28 cellular contexts compared by ENCODE assay signal in the genomic region with DNA sequence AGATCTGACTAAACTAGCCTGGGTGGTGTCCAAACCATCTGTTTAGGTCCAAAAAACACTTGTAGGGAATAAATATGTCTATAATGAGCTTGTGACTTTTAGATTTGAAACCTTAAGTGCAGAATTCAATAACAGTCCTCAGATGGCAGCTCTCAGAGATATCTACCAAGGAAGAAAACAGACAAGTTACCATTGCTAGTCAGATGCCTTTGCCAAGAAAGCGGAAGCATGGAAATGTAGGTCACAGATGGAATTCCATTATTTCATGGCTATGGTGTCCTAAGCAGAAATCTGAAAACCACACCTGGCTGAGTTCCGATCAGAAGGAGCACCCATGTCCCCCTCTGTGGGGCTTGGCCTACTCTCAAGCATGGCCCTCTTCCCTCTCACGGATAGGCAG.
"Had no signal": no experiment of that assay in that cellular context is flagged by ENCODE, and none has a peak within 500 bp of the region (broad histone marks: within the 10 kb centered on the region; RNA-seq: fewer than 3 reads in every experiment).

No MANE protein-coding gene starts in this region.

- H3K36me3 ChIP-seq: heart left ventricle, lower lobe of right lung, ovary, right atrium auricular region, right lobe of liver, thoracic aorta, tibial artery, upper lobe of right lung had no signal

- H3K4me2 ChIP-seq: smooth muscle cell had no signal

- H3K27me3 Mint-ChIP-seq: stimulated activated memory B cell treated with anti-CD40 and anti-IgM and Interleukin-4, amounts not matched to agents 10 μg/mL and 1 μg/mL and 100 μg/mL, for 72 hours; stimulated activated naive CD8-positive, alpha-beta T cell treated with anti-CD3 and anti-CD28 coated beads, Interleukin-15, amount 100 ng/mL, for 72 hours had no signal

- H3K27me3 ChIP-seq: heart left ventricle, ovary, right atrium auricular region, right lobe of liver, tibial artery, upper lobe of right lung had no signal

- H3K4me3 ChIP-seq: heart left ventricle, lower lobe of right lung, ovary, right atrium auricular region, right lobe of liver, smooth muscle cell, thoracic aorta, tibial artery, upper lobe of right lung had no signal

- H3K4me1 Mint-ChIP-seq: naive B cell; stimulated activated memory B cell treated with anti-CD40 and anti-IgM and Interleukin-4, amounts not matched to agents 10 μg/mL and 1 μg/mL and 100 μg/mL, for 72 hours had no signal

- H3K9me3 ChIP-seq: lower lobe of right lung, ovary, right lobe of liver, thoracic aorta, upper lobe of right lung had no signal

- H3K27ac ChIP-seq: heart left ventricle, lower lobe of right lung, ovary, right atrium auricular region, right lobe of liver, thoracic aorta, tibial artery, upper lobe of right lung had no signal

- H3K4me1 ChIP-seq: heart left ventricle, lower lobe of right lung, right atrium auricular region, right lobe of liver, tibial artery, upper lobe of right lung had no signal

- ATAC-seq: heart left ventricle; left cardiac atrium; left lobe of liver; lower lobe of right lung; natural killer cell treated with Interleukin-12 subunit alpha and Interleukin-12 subunit beta and Interleukin-15 and Interleukin-18, amount 100 ng/mL, for 72 hours; right lobe of liver; stimulated activated memory B cell treated with anti-CD40 and anti-IgM and Interleukin-4, amounts not matched to agents 10 μg/mL and 1 μg/mL and 100 μg/mL, for 72 hours; stimulated activated naive CD8-positive, alpha-beta T cell treated with anti-CD3 and anti-CD28 coated beads, Interleukin-15, amount 100 ng/mL, for 72 hours; upper lobe of right lung had no signal

- H3K27ac Mint-ChIP-seq: naive B cell; natural killer cell treated with Interleukin-12 subunit alpha and Interleukin-12 subunit beta and Interleukin-15 and Interleukin-18, amount 100 ng/mL, for 72 hours; progenitor cell of endocrine pancreas; stimulated activated memory B cell treated with anti-CD40 and anti-IgM and Interleukin-4, amounts not matched to agents 10 μg/mL and 1 μg/mL and 100 μg/mL, for 72 hours; stimulated activated naive CD8-positive, alpha-beta T cell treated with anti-CD3 and anti-CD28 coated beads, Interleukin-15, amount 100 ng/mL, for 72 hours had no signal

- H3K36me3 Mint-ChIP-seq: stimulated activated memory B cell treated with anti-CD40 and anti-IgM and Interleukin-4, amounts not matched to agents 10 μg/mL and 1 μg/mL and 100 μg/mL, for 72 hours had no signal

- FAIRE-seq: keratinocyte, urothelium cell line had no signal

- H3K4me3 Mint-ChIP-seq: natural killer cell treated with Interleukin-12 subunit alpha and Interleukin-12 subunit beta and Interleukin-15 and Interleukin-18, amount 100 ng/mL, for 72 hours; stimulated activated memory B cell treated with anti-CD40 and anti-IgM and Interleukin-4, amounts not matched to agents 10 μg/mL and 1 μg/mL and 100 μg/mL, for 72 hours; stimulated activated naive CD8-positive, alpha-beta T cell treated with anti-CD3 and anti-CD28 coated beads, Interleukin-15, amount 100 ng/mL, for 72 hours had no signal

- DNase-seq: heart left ventricle; hypothalamus; kidney glomerular epithelial cell; left cardiac atrium; lower lobe of right lung; mammary epithelial cell; mesenchymal stem cell; naive B cell; ovary; right lobe of liver; stimulated activated CD4-positive, alpha-beta T cell treated with anti-CD3 and anti-CD28 coated beads, Interleukin-1b, Interleukin-23, amount 100 ng/mL, for 48 hours; stimulated activated CD4-positive, alpha-beta T cell treated with anti-CD3 and anti-CD28 coated beads, Interleukin-2, amount 100 ng/mL, for 48 hours; stimulated activated CD4-positive, alpha-beta T cell treated with anti-CD3 and anti-CD28 coated beads, Interleukin-4, amount 100 ng/mL, for 4 hours; stimulated activated CD8-positive, alpha-beta memory T cell treated with anti-CD3 and anti-CD28 coated beads, Interleukin-4, amount 100 ng/mL, for 48 hours; stimulated activated naive CD4-positive, alpha-beta T cell treated with Interleukin-2 at 50 U/mL for 16 hours; stimulated activated naive CD8-positive, alpha-beta T cell treated with anti-CD3 and anti-CD28 coated beads, Interleukin-15, amount 100 ng/mL, for 72 hours; tibial artery; trophoblast cell; upper lobe of right lung had no signal
